8 cellular contexts compared by ENCODE assay signal in the genomic region with DNA sequence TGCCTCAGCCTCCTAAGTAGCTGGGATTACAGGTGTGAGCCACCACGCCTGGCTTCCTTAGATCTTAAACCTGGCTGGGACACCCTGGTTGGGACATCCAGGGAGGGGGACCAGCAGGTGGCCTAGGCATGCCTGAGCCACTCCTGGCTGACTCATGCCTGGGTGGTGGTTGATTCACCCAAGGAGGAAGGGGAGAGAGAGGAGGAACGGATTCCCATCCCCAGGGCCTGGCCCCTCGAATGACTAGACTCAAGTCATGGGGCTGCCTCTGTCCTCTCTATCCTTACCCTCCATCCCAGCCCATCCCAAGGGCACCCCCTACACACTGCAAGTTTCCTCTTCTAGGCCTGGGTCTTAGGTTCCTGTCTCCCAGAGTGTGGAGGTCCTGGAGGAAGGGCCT. TPM values are rescaled to one million over a fixed set of nuclear protein-coding genes. Genes with fewer than 3 reads are reported as not detected.
DNase-seq lines count a peak whose midpoint lies in the region; FAIRE-seq and TF ChIP-seq lines count a peak whose summit lies in the region.

No MANE protein-coding gene starts in this region.

- TF ChIP-seq EP300 in tibial nerve (IDR thresholded peaks at IDR 0.05) = no peak

- no peaks in the 10 kb centered on the region for H3K27me3 Mint-ChIP-seq in activated naive CD4-positive, alpha-beta T cell treated with anti-CD3 and anti-CD28 coated beads for 36 hours (ENCODE audit: low read depth)
- no peaks in the 10 kb centered on the region for H3K27me3 Mint-ChIP-seq in activated T-helper 2 cell treated with anti-CD3 and anti-CD28 coated beads, Interferon-gamma antibody, Interleukin-2, Interleukin-4, amounts not matched to agents 10 μg/mL and 5 μg/mL and 100 μg/mL, durations not matched to agents 14 hours and 24 hours and 36 hours (ENCODE audit: low read depth)

- CTCF ChIA-PET in activated naive CD4-positive, alpha-beta T cell treated with anti-CD3 and anti-CD28 coated beads for 36 hours (lab: Charles Lee) = interaction anchor here (1.5 kb wide), 1 partner anchor 26 kb away, joined by 5 read pairs; no protein-coding TSS in a partner anchor
- CTCF ChIA-PET in GM10248 (lab: Yijun Ruan, JAX) = interaction anchor here (1.1 to 23.2 kb wide), 5 partner anchors 10 to 67 kb away, joined by 3 to 263 read pairs (median 6); no protein-coding TSS in a partner anchor

- no peak for TF ChIP-seq POLR2A in tibial nerve (IDR thresholded peaks at IDR 0.05)
- TF ChIP-seq POLR2A in GM12892 (IDR thresholded peaks at IDR 0.05; ENCODE audit: low read depth, low read length) = no peak

- peaks cover 20% of the 10 kb centered on the region for H3K36me3 Mint-ChIP-seq in activated naive CD4-positive, alpha-beta T cell treated with anti-CD3 and anti-CD28 coated beads for 36 hours (ENCODE audit: low read depth)
- peaks cover 28% of the 10 kb centered on the region for H3K36me3 Mint-ChIP-seq in activated T-helper 2 cell treated with anti-CD3 and anti-CD28 coated beads, Interferon-gamma antibody, Interleukin-2, Interleukin-4, amounts not matched to agents 10 μg/mL and 5 μg/mL and 100 μg/mL, durations not matched to agents 14 hours and 24 hours and 36 hours (ENCODE audit: low read depth)

- H3K27ac ChIP-seq in layer of hippocampus (ENCODE audit: low read depth, low read length) (peak overlapping the region; percentile 95), tibial nerve (peak overlapping the region; percentile 88 to 99 (median 94))

- no peak for FAIRE-seq in GM12892 (lab: Jason Lieb, UNC)

- DNase-seq in activated effector memory CD4-positive, alpha-beta T cell treated with anti-CD3 and anti-CD28 coated beads, Interleukin-2, amount 50 U/mL, for 16 hours = peak; percentile 83
- DNase-seq in activated effector memory CD4-positive, alpha-beta T cell treated with Interleukin-2 at 50 U/mL for 16 hours = no peak
- DNase-seq in activated naive CD4-positive, alpha-beta T cell treated with anti-CD3 and anti-CD28 coated beads for 36 hours = peak; percentile 83
- DNase-seq in tibial nerve (ENCODE audit: low spot score in 2 of 2) (no peak), GM10248 (ENCODE audit: extremely low spot score) (no peak), GM12892 (ENCODE audit: insufficient read length) (no peak)
- DNase-seq in activated T-helper 2 cell treated with anti-CD3 and anti-CD28 coated beads, Interferon-gamma antibody, Interleukin-2, Interleukin-4, amounts not matched to agents 10 μg/mL and 5 μg/mL and 100 μg/mL, durations not matched to agents 14 hours and 24 hours and 36 hours (ENCODE audit: low spot score) = no peak

- H3K9me3 Mint-ChIP-seq in activated naive CD4-positive, alpha-beta T cell treated with anti-CD3 and anti-CD28 coated beads for 36 hours = no peaks in the 10 kb centered on the region
- no peaks in the 10 kb centered on the region for H3K9me3 Mint-ChIP-seq in activated T-helper 2 cell treated with anti-CD3 and anti-CD28 coated beads, Interferon-gamma antibody, Interleukin-2, Interleukin-4, amounts not matched to agents 10 μg/mL and 5 μg/mL and 100 μg/mL, durations not matched to agents 14 hours and 24 hours and 36 hours

- POLR2A ChIA-PET in GM10248 (lab: Yijun Ruan, JAX) = interaction anchor here (0.6 kb wide), 2 partner anchors 14 to 274 kb away, joined by 3 to 6 read pairs; no protein-coding TSS in a partner anchor

- peaks cover 3 to 100% (median 97%) of the 10 kb centered on the region in 4 donors for H3K4me1 ChIP-seq in tibial nerve

- peak overlapping the region; percentile 99 for H3K27ac Mint-ChIP-seq in activated naive CD4-positive, alpha-beta T cell treated with anti-CD3 and anti-CD28 coated beads for 36 hours
- H3K27ac Mint-ChIP-seq in activated T-helper 2 cell treated with anti-CD3 and anti-CD28 coated beads, Interferon-gamma antibody, Interleukin-2, Interleukin-4, amounts not matched to agents 10 μg/mL and 5 μg/mL and 100 μg/mL, durations not matched to agents 14 hours and 24 hours and 36 hours = no peak overlapping the region

- no peak for TF ChIP-seq CTCF in tibial nerve (IDR thresholded peaks at IDR 0.05)
- no peak for TF ChIP-seq CTCF in GM10248 (IDR thresholded peaks at IDR 0.05; ENCODE audit: control extremely low read depth, extremely low read depth, low read depth, missing control alignments)

- no peaks in the 10 kb centered on the region for H3K36me3 ChIP-seq in tibial nerve

- H3K27me3 ChIP-seq in layer of hippocampus (ENCODE audit: control insufficient read depth, insufficient read depth, low read length) (no peaks in the 10 kb centered on the region), tibial nerve (no peaks in the 10 kb centered on the region)

- intact Hi-C loops in activated naive CD4-positive, alpha-beta T cell treated with anti-CD3 and anti-CD28 coated beads for 36 hours (cut with micrococcal nuclease) = no loop called here
- intact Hi-C loops in activated T-helper 2 cell treated with anti-CD3 and anti-CD28 coated beads, Interferon-gamma antibody, Interleukin-2, Interleukin-4, amounts not matched to agents 10 μg/mL and 5 μg/mL and 100 μg/mL, durations not matched to agents 14 hours and 24 hours and 36 hours (cut with micrococcal nuclease) = no loop called here

- no peak overlapping the region for H3K4me3 ChIP-seq in tibial nerve

- H3K9me3 ChIP-seq in tibial nerve = no peaks in the 10 kb centered on the region

- peak overlapping the region; percentile 72 for H3K4me3 Mint-ChIP-seq in activated naive CD4-positive, alpha-beta T cell treated with anti-CD3 and anti-CD28 coated beads for 36 hours
- H3K4me3 Mint-ChIP-seq in activated T-helper 2 cell treated with anti-CD3 and anti-CD28 coated beads, Interferon-gamma antibody, Interleukin-2, Interleukin-4, amounts not matched to agents 10 μg/mL and 5 μg/mL and 100 μg/mL, durations not matched to agents 14 hours and 24 hours and 36 hours (ENCODE audit: low read depth) = no peak overlapping the region

- H3K4me1 Mint-ChIP-seq in activated naive CD4-positive, alpha-beta T cell treated with anti-CD3 and anti-CD28 coated beads for 36 hours (ENCODE audit: low read depth) = peaks cover 97% of the 10 kb centered on the region
- peaks cover 77% of the 10 kb centered on the region for H3K4me1 Mint-ChIP-seq in activated T-helper 2 cell treated with anti-CD3 and anti-CD28 coated beads, Interferon-gamma antibody, Interleukin-2, Interleukin-4, amounts not matched to agents 10 μg/mL and 5 μg/mL and 100 μg/mL, durations not matched to agents 14 hours and 24 hours and 36 hours (ENCODE audit: low read depth)

- WGBS in tibial nerve, 2 donors = 62 to 63% methylated on average over 3 of the region's 3 CpGs

RNA-seq across cellular contexts. Expression of a gene that starts 12.7 kb away (rescaled TPM):
- 10 to 100 TPM; 61.0 to 70.8 TPM for total RNA-seq in activated naive CD4-positive, alpha-beta T cell treated with anti-CD3 and anti-CD28 coated beads for 36 hours
- 10 to 100 TPM; 33.9 to 53.8 (median 50.2) TPM for total RNA-seq in tibial nerve
- polyA plus RNA-seq in GM12892 (2012; ENCODE audit: missing spikeins) = 26.4 TPM
- 43.8 and 53.3 TPM in 2 replicates for total RNA-seq in activated T-helper 2 cell treated with anti-CD3 and anti-CD28 coated beads, Interferon-gamma antibody, Interleukin-2, Interleukin-4, amounts not matched to agents 10 μg/mL and 5 μg/mL and 100 μg/mL, durations not matched to agents 14 hours and 24 hours and 36 hours

RNA-seq across cellular contexts. Expression of a gene that starts 30.4 kb away (rescaled TPM):
- total RNA-seq in activated naive CD4-positive, alpha-beta T cell treated with anti-CD3 and anti-CD28 coated beads for 36 hours = 10 to 100 TPM; 41.6 to 43.4 TPM
- total RNA-seq in tibial nerve = 10 to 100 TPM in 3 of 4 donors, 1 to 10 TPM in 1; 9.0 to 21.9 (median 14.7) TPM
- 26.4 TPM for polyA plus RNA-seq in GM12892 (2012; ENCODE audit: missing spikeins)
- 55.7 and 57.4 TPM in 2 replicates for total RNA-seq in activated T-helper 2 cell treated with anti-CD3 and anti-CD28 coated beads, Interferon-gamma antibody, Interleukin-2, Interleukin-4, amounts not matched to agents 10 μg/mL and 5 μg/mL and 100 μg/mL, durations not matched to agents 14 hours and 24 hours and 36 hours

RNA-seq across cellular contexts. Expression of a gene that starts 37.5 kb away (rescaled TPM):
- 1 to 10 TPM; 1.1 to 1.8 TPM for total RNA-seq in activated naive CD4-positive, alpha-beta T cell treated with anti-CD3 and anti-CD28 coated beads for 36 hours
- under 1 TPM in 1 of 4 donors, not detected in 3; 0.59 TPM for total RNA-seq in tibial nerve
- 0.36 TPM for polyA plus RNA-seq in GM12892 (2012; ENCODE audit: missing spikeins)
- total RNA-seq in activated T-helper 2 cell treated with anti-CD3 and anti-CD28 coated beads, Interferon-gamma antibody, Interleukin-2, Interleukin-4, amounts not matched to agents 10 μg/mL and 5 μg/mL and 100 μg/mL, durations not matched to agents 14 hours and 24 hours and 36 hours = 1.4 and 3.4 TPM in 2 replicates

RNA-seq across cellular contexts. Expression of a gene that starts 51.2 kb away (rescaled TPM):
- total RNA-seq in activated naive CD4-positive, alpha-beta T cell treated with anti-CD3 and anti-CD28 coated beads for 36 hours = 10 to 100 TPM; 22.3 to 24.6 TPM
- 10 to 100 TPM; 23.9 to 70.5 (median 37.0) TPM for total RNA-seq in tibial nerve
- polyA plus RNA-seq in GM12892 (2012; ENCODE audit: missing spikeins) = 17.0 TPM
- total RNA-seq in activated T-helper 2 cell treated with anti-CD3 and anti-CD28 coated beads, Interferon-gamma antibody, Interleukin-2, Interleukin-4, amounts not matched to agents 10 μg/mL and 5 μg/mL and 100 μg/mL, durations not matched to agents 14 hours and 24 hours and 36 hours = 25.6 and 28.7 TPM in 2 replicates

Comparison
In these comparisons a context has a peak if more than half of its experiments do, and no peak if none do; other contexts are left out.
1. DNase-seq: peak in activated effector memory CD4-positive, alpha-beta T cell treated with anti-CD3 and anti-CD28 coated beads, Interleukin-2, amount 50 U/mL, for 16 hours (single experiment) and activated naive CD4-positive, alpha-beta T cell treated with anti-CD3 and anti-CD28 coated beads for 36 hours (single experiment); none in activated effector memory CD4-positive, alpha-beta T cell treated with Interleukin-2 at 50 U/mL for 16 hours (single experiment), tibial nerve (0 of 2), GM10248 (single experiment), GM12892 (single experiment) and activated T-helper 2 cell treated with anti-CD3 and anti-CD28 coated beads, Interferon-gamma antibody, Interleukin-2, Interleukin-4, amounts not matched to agents 10 μg/mL and 5 μg/mL and 100 μg/mL, durations not matched to agents 14 hours and 24 hours and 36 hours (single experiment).